In genomic region chr2:233353101-233353768, GRCh38 we compare ENCODE assay signal across 1 cellular context.
TF ChIP-seq lines count a peak whose summit lies in the region.

No MANE protein-coding gene starts in this region.

TF ChIP-seq in K562, 482 proteins besides CTCF, POLR2A, EP300 and RAD21 (continued from another document):
- TF ChIP-seq SMARCB1 (IDR thresholded peaks at IDR 0.05; ENCODE audit: insufficient read length, low read depth) (no peak), MTA1 (IDR thresholded peaks at IDR 0.05; ENCODE audit: borderline replicate concordance) (no peak), NR2C2 (CRISPR knock-in tag; IDR thresholded peaks at IDR 0.05) (no peak), NR2C2 (tag; IDR thresholded peaks at IDR 0.05) (no peak), ZNF174 (CRISPR knock-in tag; IDR thresholded peaks at IDR 0.05) (no peak), ARID4B (CRISPR knock-in tag; IDR thresholded peaks at IDR 0.05) (no peak), MTA2 (IDR thresholded peaks at IDR 0.05; ENCODE audit: low read depth) (0 out of 2 replicates have a peak, but pooled peaks have one; percentile 26), ZNF830 (CRISPR knock-in tag; IDR thresholded peaks at IDR 0.05) (no peak), PHF21A (IDR thresholded peaks at IDR 0.05; ENCODE audit: borderline replicate concordance, low read depth) (no peak), NFIX (CRISPR knock-in tag; IDR thresholded peaks at IDR 0.05; ENCODE audit: low read depth) (no peak), MEF2A (IDR thresholded peaks at IDR 0.05; ENCODE audit: control insufficient read depth, low read depth, low read length) (no peak), GABPB1 (CRISPR knock-in tag; IDR thresholded peaks at IDR 0.05) (no peak), HMG20B (CRISPR knock-in tag; IDR thresholded peaks at IDR 0.05) (no peak), SPI1 (IDR thresholded peaks at IDR 0.05; ENCODE audit: borderline replicate concordance, low read depth, low read length) (no peak), SMARCE1 (IDR thresholded peaks at IDR 0.05) (no peak; the same call in 1 of the 2 replicates), ZBTB7A (IDR thresholded peaks at IDR 0.05; ENCODE audit: borderline replicate concordance, control insufficient read depth, low read depth, low read length) (0 out of 2 replicates have a peak, but pooled peaks have one; percentile 16)
- TF ChIP-seq, protein P1, sequence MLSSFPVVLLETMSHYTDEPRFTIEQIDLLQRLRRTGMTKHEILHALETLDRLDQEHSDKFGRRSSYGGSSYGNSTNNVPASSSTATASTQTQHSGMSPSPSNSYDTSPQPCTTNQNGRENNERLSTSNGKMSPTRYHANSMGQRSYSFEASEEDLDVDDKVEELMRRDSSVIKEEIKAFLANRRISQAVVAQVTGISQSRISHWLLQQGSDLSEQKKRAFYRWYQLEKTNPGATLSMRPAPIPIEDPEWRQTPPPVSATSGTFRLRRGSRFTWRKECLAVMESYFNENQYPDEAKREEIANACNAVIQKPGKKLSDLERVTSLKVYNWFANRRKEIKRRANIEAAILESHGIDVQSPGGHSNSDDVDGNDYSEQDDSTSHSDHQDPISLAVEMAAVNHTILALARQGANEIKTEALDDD (IDR thresholded peaks at IDR 0.05) = no peak
